ENCODE assay signal across 8 cellular contexts in genomic region chrX:154374361-154375155, GRCh38. TPM values are rescaled to one million over a fixed set of nuclear protein-coding genes. Genes with fewer than 3 reads are reported as not detected.
A peak's percentile ranks its signal among the peaks of the same experiment; 100 is the strongest.
DNase-seq lines count a peak whose midpoint lies in the region; ATAC-seq, FAIRE-seq and TF ChIP-seq lines count a peak whose summit lies in the region.

A gene with protein sequence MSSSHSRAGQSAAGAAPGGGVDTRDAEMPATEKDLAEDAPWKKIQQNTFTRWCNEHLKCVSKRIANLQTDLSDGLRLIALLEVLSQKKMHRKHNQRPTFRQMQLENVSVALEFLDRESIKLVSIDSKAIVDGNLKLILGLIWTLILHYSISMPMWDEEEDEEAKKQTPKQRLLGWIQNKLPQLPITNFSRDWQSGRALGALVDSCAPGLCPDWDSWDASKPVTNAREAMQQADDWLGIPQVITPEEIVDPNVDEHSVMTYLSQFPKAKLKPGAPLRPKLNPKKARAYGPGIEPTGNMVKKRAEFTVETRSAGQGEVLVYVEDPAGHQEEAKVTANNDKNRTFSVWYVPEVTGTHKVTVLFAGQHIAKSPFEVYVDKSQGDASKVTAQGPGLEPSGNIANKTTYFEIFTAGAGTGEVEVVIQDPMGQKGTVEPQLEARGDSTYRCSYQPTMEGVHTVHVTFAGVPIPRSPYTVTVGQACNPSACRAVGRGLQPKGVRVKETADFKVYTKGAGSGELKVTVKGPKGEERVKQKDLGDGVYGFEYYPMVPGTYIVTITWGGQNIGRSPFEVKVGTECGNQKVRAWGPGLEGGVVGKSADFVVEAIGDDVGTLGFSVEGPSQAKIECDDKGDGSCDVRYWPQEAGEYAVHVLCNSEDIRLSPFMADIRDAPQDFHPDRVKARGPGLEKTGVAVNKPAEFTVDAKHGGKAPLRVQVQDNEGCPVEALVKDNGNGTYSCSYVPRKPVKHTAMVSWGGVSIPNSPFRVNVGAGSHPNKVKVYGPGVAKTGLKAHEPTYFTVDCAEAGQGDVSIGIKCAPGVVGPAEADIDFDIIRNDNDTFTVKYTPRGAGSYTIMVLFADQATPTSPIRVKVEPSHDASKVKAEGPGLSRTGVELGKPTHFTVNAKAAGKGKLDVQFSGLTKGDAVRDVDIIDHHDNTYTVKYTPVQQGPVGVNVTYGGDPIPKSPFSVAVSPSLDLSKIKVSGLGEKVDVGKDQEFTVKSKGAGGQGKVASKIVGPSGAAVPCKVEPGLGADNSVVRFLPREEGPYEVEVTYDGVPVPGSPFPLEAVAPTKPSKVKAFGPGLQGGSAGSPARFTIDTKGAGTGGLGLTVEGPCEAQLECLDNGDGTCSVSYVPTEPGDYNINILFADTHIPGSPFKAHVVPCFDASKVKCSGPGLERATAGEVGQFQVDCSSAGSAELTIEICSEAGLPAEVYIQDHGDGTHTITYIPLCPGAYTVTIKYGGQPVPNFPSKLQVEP (N-terminal part only) (minus strand): TSS chrX:154374634. CDS start chrX:154371245, 3,389 bp downstream.

- H3K36me3 Mint-ChIP-seq in T-helper 17 cell (ENCODE audit: low read depth) (no peaks in the 10 kb centered on the region), natural killer cell (no peaks in the 10 kb centered on the region)

- POLR2A ChIA-PET in AG04449 (lab: Yijun Ruan, JAX), result interaction anchor here (1.1 kb wide), 1 partner anchor 9 kb away, joined by 5 read pairs; no protein-coding TSS in a partner anchor

- no peak for TF ChIP-seq CTCF in AG04449 (IDR thresholded peaks at IDR 0.05; ENCODE audit: insufficient read depth, low read length, missing control alignments)
- peak in 1 of 3 experiments; percentile 15 for TF ChIP-seq CTCF in esophagus muscularis mucosa (IDR thresholded peaks at IDR 0.05)
- TF ChIP-seq CTCF in natural killer cell (IDR thresholded peaks at IDR 0.05), result no peak

- H3K4me1 ChIP-seq in esophagus muscularis mucosa, result peaks cover 13 to 43% (median 32%) of the 10 kb centered on the region in 4 donors

- H3K4me3 Mint-ChIP-seq in T-helper 17 cell, result peak within 1 kb of the TSS; percentile 70
- H3K4me3 Mint-ChIP-seq in natural killer cell, result peak within 1 kb of the TSS; percentile 76

- CTCF ChIA-PET in AG04449 (lab: Yijun Ruan, JAX), result interaction anchor here (1.3 to 3.1 kb wide), 7 partner anchors 9 to 362 kb away, joined by 4 to 17 read pairs (median 7); partner anchors contain the start of gene RPL10

- peak; percentile 63 for FAIRE-seq in GM18507 (lab: Jason Lieb, UNC)

- H3K9me3 ChIP-seq in T-helper 17 cell (ENCODE audit: control insufficient read depth, low read length, poor library complexity, severe bottlenecking), result no peaks in the 10 kb centered on the region
- H3K9me3 ChIP-seq in esophagus muscularis mucosa, result no peaks in the 10 kb centered on the region

- no peaks in the 10 kb centered on the region for H3K9me3 Mint-ChIP-seq in natural killer cell

- no peak for ATAC-seq in T-helper 17 cell
- no peak for ATAC-seq in natural killer cell
- ATAC-seq in GM21360 (IDR thresholded peaks at IDR 0.05; ENCODE audit: unreplicated experiment), result no peak
- no peak for ATAC-seq in GM18511 (IDR thresholded peaks at IDR 0.05; ENCODE audit: unreplicated experiment)
- ATAC-seq in HG03432 (IDR thresholded peaks at IDR 0.05; ENCODE audit: unreplicated experiment), result no peak

- H3K4me1 Mint-ChIP-seq in T-helper 17 cell, result peaks cover 4% of the 10 kb centered on the region
- H3K4me1 Mint-ChIP-seq in natural killer cell, result peaks cover 12 to 14% of the 10 kb centered on the region in 2 donors

- H3K27ac Mint-ChIP-seq in T-helper 17 cell (peak within 1 kb of the TSS; percentile 29), natural killer cell (peak within 1 kb of the TSS; percentile 95 to 97)

- H3K4me3 ChIP-seq in AG04449 (ENCODE audit: low read depth, low read length) (peak within 1 kb of the TSS; percentile 83), esophagus muscularis mucosa (peak within 1 kb of the TSS; percentile 67 to 75 (median 74))

- H3K27me3 ChIP-seq in esophagus muscularis mucosa, result no peaks in the 10 kb centered on the region

- peak within 1 kb of the TSS; percentile 96 to 97 (median 97) for H3K27ac ChIP-seq in esophagus muscularis mucosa (replicated peaks in 1 of 4)

- H3K36me3 ChIP-seq in esophagus muscularis mucosa, result peaks cover 0 to 16% (median 9%) of the 10 kb centered on the region in 4 donors

- DNase-seq in AG04449 (ENCODE audit: low read depth, low spot score), result no peak
- no peak for DNase-seq in GM18507 (ENCODE audit: extremely low spot score, insufficient read length, low read depth)
- DNase-seq in T-helper 17 cell, result no peak
- no peak for DNase-seq in esophagus muscularis mucosa (ENCODE audit: extremely low spot score)
- peak; percentile 38 for DNase-seq in natural killer cell

- H3K27me3 Mint-ChIP-seq in T-helper 17 cell, result no peaks in the 10 kb centered on the region
- no peaks in the 10 kb centered on the region for H3K27me3 Mint-ChIP-seq in natural killer cell (ENCODE audit: low read depth in 2 of 2)

- TF ChIP-seq EP300 in esophagus muscularis mucosa (IDR thresholded peaks at IDR 0.05), result no peak

- WGBS in esophagus muscularis mucosa, result 52% methylated on average over 49 of the region's 93 CpGs

- TF ChIP-seq POLR2A in esophagus muscularis mucosa (IDR thresholded peaks at IDR 0.05; ENCODE audit: low read depth), result peak; percentile 44

- intact Hi-C loops in esophagus muscularis mucosa (cut with DNase I), result no loop called here
- intact Hi-C loops in natural killer cell (cut with micrococcal nuclease), result loop anchor here (10.0 kb wide), 1 partner anchor 280 kb away; the partner anchor contains the start of gene MECP2

RNA-seq across cellular contexts. Expression of the gene that starts here (rescaled TPM):
- total RNA-seq in T-helper 17 cell (1,000 to 10,000 TPM; 1,780 to 2,536 TPM), esophagus muscularis mucosa (over 10,000 TPM in 3 of 4 donors, 1,000 to 10,000 TPM in 1; 8,941 to 16,544 (median 12,362) TPM), natural killer cell (1,000 to 10,000 TPM; 2,872 to 3,483 (median 2,927) TPM)
